ENCODE assay signal across 20 cellular contexts in the genomic region with DNA sequence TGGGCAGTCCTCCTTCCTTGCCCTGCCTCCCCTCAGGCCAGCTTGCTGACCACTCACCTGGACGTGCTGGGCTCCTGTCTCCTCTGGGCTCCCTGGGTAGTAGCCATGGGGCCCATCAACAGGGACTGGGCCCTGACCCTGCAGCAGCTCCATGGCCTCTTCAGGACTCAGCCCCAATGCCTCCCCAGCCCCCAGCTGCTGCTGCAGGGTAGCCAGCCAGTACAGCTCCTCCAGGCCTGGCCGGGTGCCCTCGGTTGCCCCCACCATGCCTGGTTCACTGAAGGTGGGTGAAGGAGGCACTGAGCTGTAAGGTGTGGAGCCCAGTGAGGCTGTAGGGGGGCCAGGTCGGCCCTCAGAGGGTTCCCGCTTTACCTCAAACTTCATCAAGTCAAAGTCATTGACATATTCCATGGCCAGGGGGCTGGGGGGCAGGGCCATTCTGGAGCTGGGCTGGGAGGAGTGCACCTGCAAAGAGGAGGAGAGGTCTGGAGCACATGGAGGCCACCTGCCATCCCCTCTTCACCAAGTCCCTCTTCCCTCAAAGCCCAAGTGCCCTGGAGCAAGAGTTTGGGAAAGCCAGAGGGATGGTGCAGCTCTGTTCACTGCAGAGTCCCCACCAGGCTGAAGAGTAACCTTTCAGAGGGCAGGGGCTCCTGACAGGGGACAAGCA. TPM values are rescaled to one million over a fixed set of nuclear protein-coding genes. Genes with fewer than 3 reads are reported as not detected.
DNase-seq lines count a peak whose midpoint lies in the region; ATAC-seq, FAIRE-seq and TF ChIP-seq lines count a peak whose summit lies in the region.
"Had no signal": no experiment of that assay in that cellular context is flagged by ENCODE, and none has a peak within 500 bp of the region (broad histone marks: within the 10 kb centered on the region; RNA-seq: fewer than 3 reads in every experiment).

No MANE protein-coding gene starts in this region.

- H3K9ac ChIP-seq in mammary epithelial cell (ENCODE audit: insufficient read depth, low read length), result no peak overlapping the region
- no peak overlapping the region for H3K9ac ChIP-seq in kidney (ENCODE audit: low read length in 2 of 2)

- no peak overlapping the region for H3K27ac ChIP-seq in mammary epithelial cell (ENCODE audit: insufficient read depth, low read depth, low read length)
- H3K27ac ChIP-seq in kidney (ENCODE audit: low read depth in 2 of 2, low read length in 2 of 2), result no peak overlapping the region
- H3K27ac ChIP-seq: neutrophil had no signal

- dilution Hi-C loops in mammary epithelial cell (cut with HindIII; ENCODE audit: low sequenced_read_pairs), result no loop called here

- peaks cover 2% of the 10 kb centered on the region for H3K36me3 Mint-ChIP-seq in MCF 10A (ENCODE audit: insufficient read depth, unreplicated experiment)
- no peaks in the 10 kb centered on the region for H3K36me3 Mint-ChIP-seq in activated CD8-positive, alpha-beta T cell treated with anti-CD3 and anti-CD28 coated beads for 36 hours (ENCODE audit: low read depth)
- H3K36me3 Mint-ChIP-seq in stimulated activated naive B cell treated with anti-CD40 and anti-IgM and Interleukin-4, amounts not matched to agents 10 μg/mL and 1 μg/mL and 100 μg/mL, for 72 hours, result no peaks in the 10 kb centered on the region

- no peak for FAIRE-seq in kidney (lab: Jason Lieb, UNC)
- FAIRE-seq: bronchial epithelial cell had no signal

- WGBS in mammary epithelial cell (ENCODE audit: low coverage, missing lambda C conversion rate), result 93% methylated on average over 3 of the region's 5 CpGs

- H3K9me3 Mint-ChIP-seq in MCF 10A (ENCODE audit: unreplicated experiment), result no peaks in the 10 kb centered on the region
- no peaks in the 10 kb centered on the region for H3K9me3 Mint-ChIP-seq in activated CD8-positive, alpha-beta T cell treated with anti-CD3 and anti-CD28 coated beads for 36 hours
- no peaks in the 10 kb centered on the region for H3K9me3 Mint-ChIP-seq in stimulated activated naive B cell treated with anti-CD40 and anti-IgM and Interleukin-4, amounts not matched to agents 10 μg/mL and 1 μg/mL and 100 μg/mL, for 72 hours

- H3K36me3 ChIP-seq in mammary epithelial cell (ENCODE audit: insufficient read depth, low read length), result no peaks in the 10 kb centered on the region
- no peaks in the 10 kb centered on the region for H3K36me3 ChIP-seq in kidney (ENCODE audit: control insufficient read depth in 1 of 2, insufficient read depth in 2 of 2, low read length in 2 of 2)
- H3K36me3 ChIP-seq: MG63, neutrophil, vagina had no signal

- intact Hi-C loops in MCF 10A (cut with micrococcal nuclease), result no loop called here
- intact Hi-C loops in mammary epithelial cell (cut with micrococcal nuclease), result no loop called here
- intact Hi-C loops in activated CD8-positive, alpha-beta T cell treated with anti-CD3 and anti-CD28 coated beads for 36 hours (cut with micrococcal nuclease), result no loop called here
- intact Hi-C loops in kidney (cut with DNase I), result no loop called here

- no peaks in the 10 kb centered on the region for H4K20me1 ChIP-seq in mammary epithelial cell (ENCODE audit: insufficient read depth, low read length)

- POLR2A ChIA-PET in MCF 10A (lab: Yijun Ruan, JAX), result interaction anchor here (0.5 to 1.0 kb wide), 4 partner anchors 24 to 901 kb away, joined by 3 read pairs; no protein-coding TSS in a partner anchor
- POLR2A ChIA-PET in activated CD8-positive, alpha-beta T cell treated with anti-CD3 and anti-CD28 coated beads for 36 hours (lab: Charles Lee), result interaction anchor here (0.7 to 6.3 kb wide), 4 partner anchors 11 to 170 kb away, joined by 3 to 57 read pairs (median 4); a partner anchor contains a TSS

- no peak overlapping the region for H3K27ac Mint-ChIP-seq in MCF 10A (ENCODE audit: low read depth, unreplicated experiment)
- no peak overlapping the region for H3K27ac Mint-ChIP-seq in activated CD8-positive, alpha-beta T cell treated with anti-CD3 and anti-CD28 coated beads for 36 hours
- H3K27ac Mint-ChIP-seq in stimulated activated naive B cell treated with anti-CD40 and anti-IgM and Interleukin-4, amounts not matched to agents 10 μg/mL and 1 μg/mL and 100 μg/mL, for 72 hours, result peak overlapping the region; percentile 87

- no peaks in the 10 kb centered on the region for H3K27me3 ChIP-seq in mammary epithelial cell (ENCODE audit: insufficient read depth, low read length)
- H3K27me3 ChIP-seq: MG63, vagina had no signal

- no peak overlapping the region for H3K4me2 ChIP-seq in mammary epithelial cell (ENCODE audit: insufficient read depth, low read depth, low read length)

- no TSS peak for BruUV-seq in MCF 10A (replicated peaks; lab: Mats Ljungman, UMichigan)
- BruUV-seq in mammary epithelial cell (replicated peaks; lab: Mats Ljungman, UMichigan), result no TSS peak

- H3K4me1 ChIP-seq in mammary epithelial cell (ENCODE audit: insufficient read depth, low read length) (peaks cover 13% of the 10 kb centered on the region), kidney (ENCODE audit: control insufficient read depth in 1 of 2, insufficient read depth in 1 of 2, low read depth in 1 of 2, low read length in 2 of 2) (peaks cover 5% of the 10 kb centered on the region in 2 donors)

- H3K9me3 ChIP-seq in mammary epithelial cell (replicated peaks; ENCODE audit: insufficient read depth, low read length), result no peaks in the 10 kb centered on the region
- H3K9me3 ChIP-seq in kidney (ENCODE audit: control insufficient read depth in 1 of 2, low read length in 2 of 2), result no peaks in the 10 kb centered on the region
- H3K9me3 ChIP-seq: MG63, neutrophil, vagina had no signal

- no peaks in the 10 kb centered on the region for H3K79me2 ChIP-seq in mammary epithelial cell (ENCODE audit: insufficient read depth, low read length)

- no peak overlapping the region for H2AFZ ChIP-seq in mammary epithelial cell (ENCODE audit: low read depth, low read length)

- DNase-seq in MCF 10A (ENCODE audit: unreplicated experiment) (no peak), mammary epithelial cell (no peak), kidney (peak; percentile 63), iPS-NIHi7 (ENCODE audit: extremely low spot score) (no peak), HT-29 (ENCODE audit: low spot score) (no peak), amygdala (lab: John Stamatoyannopoulos, UW) (no peak)
- no peak for DNase-seq in activated CD8-positive, alpha-beta T cell treated with anti-CD3 and anti-CD28 coated beads for 36 hours
- no peak for DNase-seq in stimulated activated naive B cell treated with anti-CD40 and anti-IgM and Interleukin-4, amounts not matched to agents 10 μg/mL and 1 μg/mL and 100 μg/mL, for 72 hours
- DNase-seq: activated CD4-positive, CD25-positive, alpha-beta regulatory T cell treated with anti-CD3 and anti-CD28 coated beads, Interleukin-2, amount 50 U/mL, for 72 hours; activated effector memory CD4-positive, alpha-beta T cell treated with anti-CD3 and anti-CD28 coated beads, Interleukin-2, amount 50 U/mL, for 16 hours; MG63; RPMI8226; stimulated activated naive CD4-positive, alpha-beta T cell treated with Interleukin-2 at 50 U/mL for 16 hours; SW 1271 had no signal

- CTCF ChIA-PET in MCF 10A (lab: Yijun Ruan, JAX) (interaction anchor here (0.6 to 4.5 kb wide), 7 partner anchors 9 to 45 kb away, joined by 3 to 58 read pairs (median 3); no protein-coding TSS in a partner anchor), mammary epithelial cell (lab: Charles Lee; ENCODE audit: low non-redundant PET) (no interaction called here)
- CTCF ChIA-PET in activated CD8-positive, alpha-beta T cell treated with anti-CD3 and anti-CD28 coated beads for 36 hours (lab: Charles Lee), result interaction anchor here (1.4 to 9.1 kb wide), 5 partner anchors 10 to 27 kb away, joined by 3 to 127 read pairs (median 34); a partner anchor contains a TSS

- H3K4me1 Mint-ChIP-seq in MCF 10A (ENCODE audit: insufficient read depth, unreplicated experiment), result no peaks in the 10 kb centered on the region
- peaks cover 19% of the 10 kb centered on the region for H3K4me1 Mint-ChIP-seq in activated CD8-positive, alpha-beta T cell treated with anti-CD3 and anti-CD28 coated beads for 36 hours (ENCODE audit: low read depth)
- peaks cover 21 to 23% of the 10 kb centered on the region in 2 donors for H3K4me1 Mint-ChIP-seq in stimulated activated naive B cell treated with anti-CD40 and anti-IgM and Interleukin-4, amounts not matched to agents 10 μg/mL and 1 μg/mL and 100 μg/mL, for 72 hours

- no peak for TF ChIP-seq CTCF in MCF 10A (IDR thresholded peaks at IDR 0.05; ENCODE audit: unreplicated experiment)
- TF ChIP-seq CTCF in mammary epithelial cell (conservative IDR thresholded peaks at IDR 0.05 in 1 of 2, IDR thresholded peaks at IDR 0.05 in 1 of 2; ENCODE audit: extremely low read depth in 1 of 2, insufficient read depth in 1 of 2, low read depth in 1 of 2, low read length in 2 of 2), result no peak
- TF ChIP-seq CTCF in activated CD8-positive, alpha-beta T cell treated with anti-CD3 and anti-CD28 coated beads for 36 hours (IDR thresholded peaks at IDR 0.05), result no peak
- TF ChIP-seq CTCF in kidney (IDR thresholded peaks at IDR 0.05; ENCODE audit: borderline replicate concordance, extremely low read depth, insufficient read depth), result no peak

- in situ Hi-C loops in mammary epithelial cell (cut with MboI; ENCODE audit: low sequenced_read_pairs in 2 of 2), result no loop called here

- no peak for ATAC-seq in activated CD8-positive, alpha-beta T cell treated with anti-CD3 and anti-CD28 coated beads for 36 hours
- no peak for ATAC-seq in stimulated activated naive B cell treated with anti-CD40 and anti-IgM and Interleukin-4, amounts not matched to agents 10 μg/mL and 1 μg/mL and 100 μg/mL, for 72 hours (replicated peaks)

- H3K4me3 ChIP-seq in mammary epithelial cell (replicated peaks in 1 of 3; ENCODE audit: insufficient read depth in 1 of 3, low read depth in 2 of 3, low read length in 3 of 3) (no peak overlapping the region), kidney (ENCODE audit: low read length in 2 of 2) (no peak overlapping the region)
- H3K4me3 ChIP-seq: MG63 had no signal

- H3K4me3 Mint-ChIP-seq in MCF 10A (ENCODE audit: unreplicated experiment), result peak overlapping the region; percentile 74
- peak overlapping the region; percentile 75 for H3K4me3 Mint-ChIP-seq in activated CD8-positive, alpha-beta T cell treated with anti-CD3 and anti-CD28 coated beads for 36 hours
- peak overlapping the region; percentile 71 to 83 for H3K4me3 Mint-ChIP-seq in stimulated activated naive B cell treated with anti-CD40 and anti-IgM and Interleukin-4, amounts not matched to agents 10 μg/mL and 1 μg/mL and 100 μg/mL, for 72 hours

- H3K27me3 Mint-ChIP-seq in MCF 10A (ENCODE audit: insufficient read depth, unreplicated experiment), result peaks cover 25% of the 10 kb centered on the region
- no peaks in the 10 kb centered on the region for H3K27me3 Mint-ChIP-seq in activated CD8-positive, alpha-beta T cell treated with anti-CD3 and anti-CD28 coated beads for 36 hours
- H3K27me3 Mint-ChIP-seq in stimulated activated naive B cell treated with anti-CD40 and anti-IgM and Interleukin-4, amounts not matched to agents 10 μg/mL and 1 μg/mL and 100 μg/mL, for 72 hours, result no peaks in the 10 kb centered on the region

RNA-seq across cellular contexts. Expression of a gene that starts 11.2 kb away (rescaled TPM):
- total RNA-seq in MCF 10A (2022) (not detected in 2 replicates), mammary epithelial cell (not detected), kidney (0.19 TPM)
- polyA plus RNA-seq in mammary epithelial cell (not detected), kidney (ENCODE audit: insufficient read depth, low read depth, low replicate concordance) (3.4 TPM)
- not detected for polyA minus RNA-seq in mammary epithelial cell
- total RNA-seq in activated CD8-positive, alpha-beta T cell treated with anti-CD3 and anti-CD28 coated beads for 36 hours, result not detected
- total RNA-seq in HT-29 (2014; rRNA removed; shearing (Covaris generic)), result not detected in 2 replicates
- total RNA-seq: bronchial epithelial cell, HT1080, liver, skeletal muscle tissue, vagina had no signal

RNA-seq across cellular contexts. Expression of a gene that starts 11.6 kb away (rescaled TPM):
- total RNA-seq in MCF 10A (2022) (64.7 and 112 TPM in 2 replicates), mammary epithelial cell (100 to 1,000 TPM in 1 of 2 donors, 10 to 100 TPM in 1; 55.5 to 129 TPM), kidney (36.1 TPM)
- polyA plus RNA-seq in mammary epithelial cell (45.2 TPM), kidney (ENCODE audit: insufficient read depth, low read depth, low replicate concordance) (140 TPM)
- polyA minus RNA-seq in mammary epithelial cell, result 27.1 TPM
- 10 to 100 TPM; 90.3 to 93.1 TPM for total RNA-seq in activated CD8-positive, alpha-beta T cell treated with anti-CD3 and anti-CD28 coated beads for 36 hours
- 30.5 and 36.1 TPM in 2 replicates for total RNA-seq in HT-29 (2014; rRNA removed; shearing (Covaris generic))

RNA-seq across cellular contexts. Expression of a gene that starts 30.7 kb away (rescaled TPM):
- 0.20 TPM in 1 of 2 replicates, not detected in the other for total RNA-seq in MCF 10A (2022)
- under 1 TPM; 0.17 to 0.31 TPM for total RNA-seq in mammary epithelial cell
- 0.01 TPM for polyA plus RNA-seq in mammary epithelial cell
- not detected for polyA minus RNA-seq in mammary epithelial cell
- total RNA-seq in activated CD8-positive, alpha-beta T cell treated with anti-CD3 and anti-CD28 coated beads for 36 hours, result under 1 TPM; 0.63 to 0.83 TPM
- 1.4 TPM for total RNA-seq in kidney
- polyA plus RNA-seq in kidney (ENCODE audit: insufficient read depth, low read depth, low replicate concordance), result 1.5 TPM
- 1.1 TPM in 2 replicates for total RNA-seq in HT-29 (2014; rRNA removed; shearing (Covaris generic))
- total RNA-seq: bronchial epithelial cell had no signal

RNA-seq across cellular contexts. Expression of a gene that starts 32.0 kb away (rescaled TPM):
- 38.6 and 48.8 TPM in 2 replicates for total RNA-seq in MCF 10A (2022)
- 10 to 100 TPM; 38.4 to 55.7 TPM for total RNA-seq in mammary epithelial cell
- polyA plus RNA-seq in mammary epithelial cell, result 26.1 TPM
- 74.9 TPM for polyA minus RNA-seq in mammary epithelial cell
- total RNA-seq in activated CD8-positive, alpha-beta T cell treated with anti-CD3 and anti-CD28 coated beads for 36 hours, result 10 to 100 TPM; 59.9 to 63.9 TPM
- 81.1 TPM for total RNA-seq in kidney
- polyA plus RNA-seq in kidney (ENCODE audit: insufficient read depth, low read depth, low replicate concordance), result 69.4 TPM
- 75.8 and 81.2 TPM in 2 replicates for total RNA-seq in HT-29 (2014; rRNA removed; shearing (Covaris generic))

RNA-seq across cellular contexts. Expression of a gene that starts 32.2 kb away (rescaled TPM):
- total RNA-seq in MCF 10A (2022) (1.3 and 2.1 TPM in 2 replicates), mammary epithelial cell (1 to 10 TPM; 1.1 to 1.5 TPM), kidney (4.9 TPM)
- polyA plus RNA-seq in mammary epithelial cell (0.63 TPM), kidney (ENCODE audit: insufficient read depth, low read depth, low replicate concordance) (5.5 TPM)
- 2.1 TPM for polyA minus RNA-seq in mammary epithelial cell
- total RNA-seq in activated CD8-positive, alpha-beta T cell treated with anti-CD3 and anti-CD28 coated beads for 36 hours, result 1 to 10 TPM; 1.8 to 2.5 TPM
- total RNA-seq in HT-29 (2014; rRNA removed; shearing (Covaris generic)), result 4.5 and 6.5 TPM in 2 replicates
